19 cellular contexts compared by ENCODE assay signal in genomic region chr17:59219370-59219769, GRCh38. TPM values are rescaled to one million over a fixed set of nuclear protein-coding genes. Genes with fewer than 3 reads are reported as not detected.
A peak's percentile ranks its signal among the peaks of the same experiment; 100 is the strongest.
DNase-seq lines count a peak whose midpoint lies in the region; ATAC-seq, FAIRE-seq and TF ChIP-seq lines count a peak whose summit lies in the region.
"Had no signal": no experiment of that assay in that cellular context is flagged by ENCODE, and none has a peak within 500 bp of the region (broad histone marks: within the 10 kb centered on the region; RNA-seq: fewer than 3 reads in every experiment).

No MANE protein-coding gene starts in this region.

- H3K27ac ChIP-seq in gastrocnemius medialis (no peak overlapping the region), small intestine (ENCODE audit: low read depth in 1 of 2, low read length in 1 of 2) (no peak overlapping the region)

- no peak for FAIRE-seq in small intestine (lab: Jason Lieb, UNC)
- FAIRE-seq: A204.1 had no signal

- no peak for TF ChIP-seq CTCF in gastrocnemius medialis (IDR thresholded peaks at IDR 0.05 in 4 of 5, conservative IDR thresholded peaks at IDR 0.05 in 1 of 5)

- H3K4me3 Mint-ChIP-seq in activated CD4-positive, alpha-beta memory T cell treated with anti-CD3 and anti-CD28 coated beads, Interleukin-2, amount 10 ng/mL, durations not matched to agents 7 days and 5 days = peak overlapping the region; percentile 89
- H3K4me3 Mint-ChIP-seq in activated CD4-positive, alpha-beta memory T cell treated with anti-CD3 and anti-CD28 coated beads for 36 hours = no peak overlapping the region
- H3K4me3 Mint-ChIP-seq in T-helper 17 cell = peak overlapping the region; percentile 100
- peak overlapping the region; percentile 11 for H3K4me3 Mint-ChIP-seq in memory B cell
- H3K4me3 Mint-ChIP-seq in stimulated activated effector memory CD8-positive, alpha-beta T cell treated with anti-CD3 and anti-CD28 coated beads, Interleukin-12 subunit alpha, Interleukin-12 subunit beta, amount 100 ng/mL, for 72 hours = peak overlapping the region; percentile 100

- no peaks in the 10 kb centered on the region for H3K27me3 Mint-ChIP-seq in activated CD4-positive, alpha-beta memory T cell treated with anti-CD3 and anti-CD28 coated beads, Interleukin-2, amount 10 ng/mL, durations not matched to agents 7 days and 5 days
- no peaks in the 10 kb centered on the region for H3K27me3 Mint-ChIP-seq in activated CD4-positive, alpha-beta memory T cell treated with anti-CD3 and anti-CD28 coated beads for 36 hours
- no peaks in the 10 kb centered on the region for H3K27me3 Mint-ChIP-seq in T-helper 17 cell
- no peaks in the 10 kb centered on the region for H3K27me3 Mint-ChIP-seq in memory B cell
- H3K27me3 Mint-ChIP-seq: effector memory CD8-positive, alpha-beta T cell had no signal

- peaks cover 18% of the 10 kb centered on the region for H3K4me1 Mint-ChIP-seq in activated CD4-positive, alpha-beta memory T cell treated with anti-CD3 and anti-CD28 coated beads, Interleukin-2, amount 10 ng/mL, durations not matched to agents 7 days and 5 days
- peaks cover 13% of the 10 kb centered on the region for H3K4me1 Mint-ChIP-seq in activated CD4-positive, alpha-beta memory T cell treated with anti-CD3 and anti-CD28 coated beads for 36 hours (ENCODE audit: low read depth)
- H3K4me1 Mint-ChIP-seq in T-helper 17 cell (peaks cover 9% of the 10 kb centered on the region), memory B cell (peaks cover 7% of the 10 kb centered on the region)
- peaks cover 13% of the 10 kb centered on the region for H3K4me1 Mint-ChIP-seq in stimulated activated effector memory CD8-positive, alpha-beta T cell treated with anti-CD3 and anti-CD28 coated beads, Interleukin-12 subunit alpha, Interleukin-12 subunit beta, amount 100 ng/mL, for 72 hours

- no peak overlapping the region for H3K27ac Mint-ChIP-seq in activated CD4-positive, alpha-beta memory T cell treated with anti-CD3 and anti-CD28 coated beads, Interleukin-2, amount 10 ng/mL, durations not matched to agents 7 days and 5 days
- H3K27ac Mint-ChIP-seq in activated CD4-positive, alpha-beta memory T cell treated with anti-CD3 and anti-CD28 coated beads for 36 hours = no peak overlapping the region
- H3K27ac Mint-ChIP-seq in T-helper 17 cell (no peak overlapping the region), memory B cell (no peak overlapping the region)
- H3K27ac Mint-ChIP-seq in stimulated activated effector memory CD8-positive, alpha-beta T cell treated with anti-CD3 and anti-CD28 coated beads, Interleukin-12 subunit alpha, Interleukin-12 subunit beta, amount 100 ng/mL, for 72 hours = no peak overlapping the region

- intact Hi-C loops in activated CD4-positive, alpha-beta memory T cell treated with anti-CD3 and anti-CD28 coated beads for 36 hours (cut with micrococcal nuclease) = no loop called here
- intact Hi-C loops in gastrocnemius medialis (cut with DNase I; ENCODE audit: low total_unique reads) = no loop called here

- POLR2A ChIA-PET in activated CD4-positive, alpha-beta memory T cell treated with anti-CD3 and anti-CD28 coated beads, Interleukin-2, amount 10 ng/mL, durations not matched to agents 7 days and 5 days (lab: Charles Lee) = interaction anchor here (1.3 to 3.6 kb wide), 4 partner anchors 9 to 588 kb away, joined by 4 to 38 read pairs (median 4); partner anchors contain the start of genes PRR11, SKA2 and SMG8
- POLR2A ChIA-PET in activated CD4-positive, alpha-beta memory T cell treated with anti-CD3 and anti-CD28 coated beads for 36 hours (lab: Charles Lee) = interaction anchor here (1.2 to 1.5 kb wide), 3 partner anchors 9 to 64 kb away, joined by 3 to 9 read pairs (median 7); partner anchors contain the start of genes PRR11, SKA2 and SMG8

- no peak for DNase-seq in activated CD4-positive, alpha-beta memory T cell treated with anti-CD3 and anti-CD28 coated beads, Interleukin-2, amount 10 ng/mL, durations not matched to agents 7 days and 5 days
- DNase-seq in activated CD4-positive, alpha-beta memory T cell treated with anti-CD3 and anti-CD28 coated beads for 36 hours = no peak
- DNase-seq in T-helper 17 cell = no peak
- no peak for DNase-seq in memory B cell (ENCODE audit: low spot score in 2 of 2)
- DNase-seq in stimulated activated effector memory CD8-positive, alpha-beta T cell treated with anti-CD3 and anti-CD28 coated beads, Interleukin-12 subunit alpha, Interleukin-12 subunit beta, amount 100 ng/mL, for 72 hours (ENCODE audit: low spot score in 2 of 2) = no peak
- DNase-seq in NCI-H1417 treated with DMSO at 0.1 percent for 48 hours (lab: John Stamatoyannopoulos, UW) = no peak
- DNase-seq in gastrocnemius medialis = no peak
- no peak for DNase-seq in small intestine
- DNase-seq: activated CD4-positive, alpha-beta T cell treated with anti-CD3 and anti-CD28 coated beads for 1 hour; caudate nucleus; COR-L47; effector memory CD8-positive, alpha-beta T cell; foreskin fibroblast; NCI-H187; NCI-H524 treated with DMSO at 0.1 percent for 48 hours; RPMI8226 had no signal

- H3K9me3 Mint-ChIP-seq in activated CD4-positive, alpha-beta memory T cell treated with anti-CD3 and anti-CD28 coated beads, Interleukin-2, amount 10 ng/mL, durations not matched to agents 7 days and 5 days = no peaks in the 10 kb centered on the region
- H3K9me3 Mint-ChIP-seq in activated CD4-positive, alpha-beta memory T cell treated with anti-CD3 and anti-CD28 coated beads for 36 hours = no peaks in the 10 kb centered on the region
- H3K9me3 Mint-ChIP-seq in memory B cell = no peaks in the 10 kb centered on the region
- H3K9me3 Mint-ChIP-seq in stimulated activated effector memory CD8-positive, alpha-beta T cell treated with anti-CD3 and anti-CD28 coated beads, Interleukin-12 subunit alpha, Interleukin-12 subunit beta, amount 100 ng/mL, for 72 hours = no peaks in the 10 kb centered on the region
- H3K9me3 Mint-ChIP-seq: activated naive CD4-positive, alpha-beta T cell treated with anti-CD3 and anti-CD28 coated beads, Interleukin-2, amount 50 U/mL, for 72 hours; effector memory CD8-positive, alpha-beta T cell; T-helper 1 cell treated with Interleukin-12 subunit alpha and Interleukin-12 subunit beta and Interleukin-4 antibody, amounts not matched to agents 30 μg/mL and 1 μg/mL, for 36 hours had no signal

- TF ChIP-seq POLR2A in gastrocnemius medialis (IDR thresholded peaks at IDR 0.05) = no peak

- H3K36me3 ChIP-seq in gastrocnemius medialis = peaks cover 0 to 5% of the 10 kb centered on the region in 2 donors
- no peaks in the 10 kb centered on the region for H3K36me3 ChIP-seq in small intestine (ENCODE audit: control insufficient read depth in 2 of 2, insufficient read depth in 2 of 2, low read length in 2 of 2)

- no peak overlapping the region for H3K4me3 ChIP-seq in gastrocnemius medialis
- no peak overlapping the region for H3K4me3 ChIP-seq in small intestine (ENCODE audit: low read depth in 1 of 2, low read length in 2 of 2)

- CTCF ChIA-PET in activated CD4-positive, alpha-beta memory T cell treated with anti-CD3 and anti-CD28 coated beads, Interleukin-2, amount 10 ng/mL, durations not matched to agents 7 days and 5 days (lab: Charles Lee) = interaction anchor here (0.9 to 1.1 kb wide), 3 partner anchors 9 to 110 kb away, joined by 4 to 20 read pairs (median 5); partner anchors contain the start of gene SMG8
- CTCF ChIA-PET in activated CD4-positive, alpha-beta memory T cell treated with anti-CD3 and anti-CD28 coated beads for 36 hours (lab: Charles Lee) = interaction anchor here (1.2 to 1.6 kb wide), 2 partner anchors 9 to 92 kb away, joined by 5 to 28 read pairs; partner anchors contain the start of gene SMG8

- H3K9me3 ChIP-seq in T-helper 17 cell (ENCODE audit: control insufficient read depth, low read length, poor library complexity, severe bottlenecking) = no peaks in the 10 kb centered on the region
- H3K9me3 ChIP-seq in gastrocnemius medialis = no peaks in the 10 kb centered on the region
- no peaks in the 10 kb centered on the region for H3K9me3 ChIP-seq in small intestine (ENCODE audit: control insufficient read depth, low read depth)

- 90 to 94% (median 92%) methylated on average over 16 of the region's 16 CpGs for WGBS in small intestine, 3 donors

- no peaks in the 10 kb centered on the region for H3K27me3 ChIP-seq in gastrocnemius medialis
- H3K27me3 ChIP-seq in small intestine (ENCODE audit: control insufficient read depth in 2 of 2, insufficient read depth in 2 of 2, low read length in 2 of 2) = no peaks in the 10 kb centered on the region

- H3K36me3 Mint-ChIP-seq in activated CD4-positive, alpha-beta memory T cell treated with anti-CD3 and anti-CD28 coated beads, Interleukin-2, amount 10 ng/mL, durations not matched to agents 7 days and 5 days (ENCODE audit: low read depth) = peaks cover 10% of the 10 kb centered on the region
- H3K36me3 Mint-ChIP-seq in activated CD4-positive, alpha-beta memory T cell treated with anti-CD3 and anti-CD28 coated beads for 36 hours = peaks cover 8% of the 10 kb centered on the region
- H3K36me3 Mint-ChIP-seq in T-helper 17 cell (ENCODE audit: low read depth) (peaks cover 5% of the 10 kb centered on the region), memory B cell (no peaks in the 10 kb centered on the region)
- peaks cover 18% of the 10 kb centered on the region for H3K36me3 Mint-ChIP-seq in stimulated activated effector memory CD8-positive, alpha-beta T cell treated with anti-CD3 and anti-CD28 coated beads, Interleukin-12 subunit alpha, Interleukin-12 subunit beta, amount 100 ng/mL, for 72 hours

- no peak for ATAC-seq in T-helper 17 cell
- no peak for ATAC-seq in memory B cell (ENCODE audit: low read depth)
- no peak for ATAC-seq in stimulated activated effector memory CD8-positive, alpha-beta T cell treated with anti-CD3 and anti-CD28 coated beads, Interleukin-12 subunit alpha, Interleukin-12 subunit beta, amount 100 ng/mL, for 72 hours
- ATAC-seq in gastrocnemius medialis = no peak
- ATAC-seq: effector memory CD8-positive, alpha-beta T cell had no signal

- in situ Hi-C loops in gastrocnemius medialis (cut with MboI; ENCODE audit: low sequenced_read_pairs in 4 of 4) = no loop called here

- H3K4me1 ChIP-seq in gastrocnemius medialis (peaks cover 4 to 5% of the 10 kb centered on the region in 2 donors), small intestine (ENCODE audit: control insufficient read depth in 2 of 2, insufficient read depth in 1 of 2, low read depth in 1 of 2, low read length in 1 of 2) (no peaks in the 10 kb centered on the region)

RNA-seq across cellular contexts. Expression of gene GDPD1, which starts 0.9 kb away (rescaled TPM):
- 1 to 10 TPM; 4.7 to 4.8 TPM for total RNA-seq in activated CD4-positive, alpha-beta memory T cell treated with anti-CD3 and anti-CD28 coated beads, Interleukin-2, amount 10 ng/mL, durations not matched to agents 7 days and 5 days
- total RNA-seq in activated CD4-positive, alpha-beta memory T cell treated with anti-CD3 and anti-CD28 coated beads for 36 hours = 1 to 10 TPM; 2.9 to 3.5 TPM
- total RNA-seq in T-helper 17 cell = 1 to 10 TPM; 2.7 to 3.2 TPM
- under 1 TPM in 3 of 4 donors, not detected in 1; 0.29 to 0.95 (median 0.29) TPM for total RNA-seq in gastrocnemius medialis
- 1 to 10 TPM; 2.7 to 4.2 (median 4.0) TPM for polyA plus RNA-seq in small intestine

RNA-seq across cellular contexts. Expression of gene SMG8, which starts 9.5 kb away (rescaled TPM):
- total RNA-seq in activated CD4-positive, alpha-beta memory T cell treated with anti-CD3 and anti-CD28 coated beads, Interleukin-2, amount 10 ng/mL, durations not matched to agents 7 days and 5 days = 10 to 100 TPM; 15.3 to 16.2 TPM
- total RNA-seq in activated CD4-positive, alpha-beta memory T cell treated with anti-CD3 and anti-CD28 coated beads for 36 hours = 10 to 100 TPM; 15.3 to 15.8 TPM
- 10 to 100 TPM; 10.0 to 13.8 TPM for total RNA-seq in T-helper 17 cell
- total RNA-seq in gastrocnemius medialis = 10 to 100 TPM in 2 of 4 donors, 1 to 10 TPM in 2; 6.7 to 11.7 (median 10.0) TPM
- polyA plus RNA-seq in small intestine = 1 to 10 TPM; 2.2 to 5.5 (median 3.0) TPM
